Comparison of ENCODE assay signal across 1 cellular context in the genomic region with DNA sequence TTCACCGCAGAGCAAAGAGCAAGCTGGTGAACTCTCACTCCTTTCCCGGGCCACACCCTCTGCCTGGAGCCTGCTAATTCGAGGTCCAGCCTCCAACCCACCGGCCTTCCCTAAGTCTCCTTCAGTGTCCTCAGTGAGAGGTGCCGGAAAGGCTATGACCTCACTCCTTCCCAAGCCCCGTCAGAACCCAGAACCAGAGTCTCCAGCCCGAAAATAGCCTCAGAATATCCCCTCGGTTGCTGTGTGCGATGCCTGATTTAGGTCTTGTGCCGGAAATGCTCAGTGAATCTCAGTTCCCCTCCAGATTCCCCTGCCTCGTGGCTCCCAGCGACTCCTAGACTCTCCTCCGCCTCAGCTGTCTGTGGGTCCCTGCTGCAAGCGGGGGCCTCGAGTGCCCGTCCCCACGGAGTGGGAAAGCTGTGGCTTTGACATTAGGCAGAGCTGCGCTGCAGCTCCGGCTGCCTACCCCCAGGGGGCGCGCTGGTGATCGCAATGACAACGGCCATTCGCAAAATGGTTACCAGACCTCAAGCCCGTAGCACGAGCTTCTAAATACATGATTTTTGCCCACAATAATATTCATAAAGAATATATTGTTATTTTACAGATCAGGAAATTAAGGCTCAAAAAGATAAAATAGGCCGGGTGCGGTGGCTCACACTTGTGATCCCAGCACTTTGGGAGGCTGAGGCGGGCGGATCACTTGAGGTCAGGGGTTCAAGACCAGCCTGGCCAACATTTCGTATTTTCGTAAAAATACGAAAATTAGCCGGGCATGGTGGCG.
TF ChIP-seq lines count a peak whose summit lies in the region.

No MANE protein-coding gene starts in this region.

TF ChIP-seq in HepG2, 621 proteins besides CTCF, POLR2A, EP300 and RAD21 (continued from another document and continues in another):
- TF ChIP-seq, protein P1, sequence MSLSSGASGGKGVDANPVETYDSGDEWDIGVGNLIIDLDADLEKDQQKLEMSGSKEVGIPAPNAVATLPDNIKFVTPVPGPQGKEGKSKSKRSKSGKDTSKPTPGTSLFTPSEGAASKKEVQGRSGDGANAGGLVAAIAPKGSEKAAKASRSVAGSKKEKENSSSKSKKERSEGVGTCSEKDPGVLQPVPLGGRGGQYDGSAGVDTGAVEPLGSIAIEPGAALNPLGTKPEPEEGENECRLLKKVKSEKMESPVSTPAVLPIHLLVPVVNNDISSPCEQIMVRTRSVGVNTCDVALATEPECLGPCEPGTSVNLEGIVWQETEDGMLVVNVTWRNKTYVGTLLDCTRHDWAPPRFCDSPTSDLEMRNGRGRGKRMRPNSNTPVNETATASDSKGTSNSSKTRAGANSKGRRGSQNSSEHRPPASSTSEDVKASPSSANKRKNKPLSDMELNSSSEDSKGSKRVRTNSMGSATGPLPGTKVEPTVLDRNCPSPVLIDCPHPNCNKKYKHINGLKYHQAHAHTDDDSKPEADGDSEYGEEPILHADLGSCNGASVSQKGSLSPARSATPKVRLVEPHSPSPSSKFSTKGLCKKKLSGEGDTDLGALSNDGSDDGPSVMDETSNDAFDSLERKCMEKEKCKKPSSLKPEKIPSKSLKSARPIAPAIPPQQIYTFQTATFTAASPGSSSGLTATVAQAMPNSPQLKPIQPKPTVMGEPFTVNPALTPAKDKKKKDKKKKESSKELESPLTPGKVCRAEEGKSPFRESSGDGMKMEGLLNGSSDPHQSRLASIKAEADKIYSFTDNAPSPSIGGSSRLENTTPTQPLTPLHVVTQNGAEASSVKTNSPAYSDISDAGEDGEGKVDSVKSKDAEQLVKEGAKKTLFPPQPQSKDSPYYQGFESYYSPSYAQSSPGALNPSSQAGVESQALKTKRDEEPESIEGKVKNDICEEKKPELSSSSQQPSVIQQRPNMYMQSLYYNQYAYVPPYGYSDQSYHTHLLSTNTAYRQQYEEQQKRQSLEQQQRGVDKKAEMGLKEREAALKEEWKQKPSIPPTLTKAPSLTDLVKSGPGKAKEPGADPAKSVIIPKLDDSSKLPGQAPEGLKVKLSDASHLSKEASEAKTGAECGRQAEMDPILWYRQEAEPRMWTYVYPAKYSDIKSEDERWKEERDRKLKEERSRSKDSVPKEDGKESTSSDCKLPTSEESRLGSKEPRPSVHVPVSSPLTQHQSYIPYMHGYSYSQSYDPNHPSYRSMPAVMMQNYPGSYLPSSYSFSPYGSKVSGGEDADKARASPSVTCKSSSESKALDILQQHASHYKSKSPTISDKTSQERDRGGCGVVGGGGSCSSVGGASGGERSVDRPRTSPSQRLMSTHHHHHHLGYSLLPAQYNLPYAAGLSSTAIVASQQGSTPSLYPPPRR (CRISPR knock-in tag; IDR thresholded peaks at IDR 0.05; ENCODE audit: borderline replicate concordance) = no peak
- no peak for TF ChIP-seq TBL1XR1 (IDR thresholded peaks at IDR 0.05; ENCODE audit: borderline replicate concordance, low read length, partially characterized antibody)
- TF ChIP-seq SMYD3 (CRISPR knock-in tag; IDR thresholded peaks at IDR 0.05) = no peak
- TF ChIP-seq, protein P2, sequence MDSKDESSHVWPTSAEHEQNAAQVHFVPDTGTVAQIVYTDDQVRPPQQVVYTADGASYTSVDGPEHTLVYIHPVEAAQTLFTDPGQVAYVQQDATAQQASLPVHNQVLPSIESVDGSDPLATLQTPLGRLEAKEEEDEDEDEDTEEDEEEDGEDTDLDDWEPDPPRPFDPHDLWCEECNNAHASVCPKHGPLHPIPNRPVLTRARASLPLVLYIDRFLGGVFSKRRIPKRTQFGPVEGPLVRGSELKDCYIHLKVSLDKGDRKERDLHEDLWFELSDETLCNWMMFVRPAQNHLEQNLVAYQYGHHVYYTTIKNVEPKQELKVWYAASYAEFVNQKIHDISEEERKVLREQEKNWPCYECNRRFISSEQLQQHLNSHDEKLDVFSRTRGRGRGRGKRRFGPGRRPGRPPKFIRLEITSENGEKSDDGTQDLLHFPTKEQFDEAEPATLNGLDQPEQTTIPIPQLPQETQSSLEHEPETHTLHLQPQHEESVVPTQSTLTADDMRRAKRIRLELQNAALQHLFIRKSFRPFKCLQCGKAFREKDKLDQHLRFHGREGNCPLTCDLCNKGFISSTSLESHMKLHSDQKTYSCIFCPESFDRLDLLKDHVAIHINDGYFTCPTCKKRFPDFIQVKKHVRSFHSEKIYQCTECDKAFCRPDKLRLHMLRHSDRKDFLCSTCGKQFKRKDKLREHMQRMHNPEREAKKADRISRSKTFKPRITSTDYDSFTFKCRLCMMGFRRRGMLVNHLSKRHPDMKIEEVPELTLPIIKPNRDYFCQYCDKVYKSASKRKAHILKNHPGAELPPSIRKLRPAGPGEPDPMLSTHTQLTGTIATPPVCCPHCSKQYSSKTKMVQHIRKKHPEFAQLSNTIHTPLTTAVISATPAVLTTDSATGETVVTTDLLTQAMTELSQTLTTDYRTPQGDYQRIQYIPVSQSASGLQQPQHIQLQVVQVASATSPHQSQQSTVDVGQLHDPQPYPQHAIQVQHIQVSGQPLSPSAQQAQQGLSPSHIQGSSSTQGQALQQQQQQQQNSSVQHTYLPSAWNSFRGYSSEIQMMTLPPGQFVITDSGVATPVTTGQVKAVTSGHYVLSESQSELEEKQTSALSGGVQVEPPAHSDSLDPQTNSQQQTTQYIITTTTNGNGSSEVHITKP (CRISPR knock-in tag; IDR thresholded peaks at IDR 0.05; ENCODE audit: low read depth) = no peak
- TF ChIP-seq, protein P3, sequence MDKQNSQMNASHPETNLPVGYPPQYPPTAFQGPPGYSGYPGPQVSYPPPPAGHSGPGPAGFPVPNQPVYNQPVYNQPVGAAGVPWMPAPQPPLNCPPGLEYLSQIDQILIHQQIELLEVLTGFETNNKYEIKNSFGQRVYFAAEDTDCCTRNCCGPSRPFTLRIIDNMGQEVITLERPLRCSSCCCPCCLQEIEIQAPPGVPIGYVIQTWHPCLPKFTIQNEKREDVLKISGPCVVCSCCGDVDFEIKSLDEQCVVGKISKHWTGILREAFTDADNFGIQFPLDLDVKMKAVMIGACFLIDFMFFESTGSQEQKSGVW (CRISPR knock-in tag; IDR thresholded peaks at IDR 0.05; ENCODE audit: borderline replicate concordance) = no peak
- TF ChIP-seq SMC3 (IDR thresholded peaks at IDR 0.05; ENCODE audit: low read length) = peak; percentile 43; the same call in 1 of the 2 replicates
- TF ChIP-seq NR2F6 (IDR thresholded peaks at IDR 0.05) = no peak
- no peak; the same call in 1 of the 2 replicates for TF ChIP-seq NR2F6 (CRISPR knock-in tag; IDR thresholded peaks at IDR 0.05)
- TF ChIP-seq, protein P4, sequence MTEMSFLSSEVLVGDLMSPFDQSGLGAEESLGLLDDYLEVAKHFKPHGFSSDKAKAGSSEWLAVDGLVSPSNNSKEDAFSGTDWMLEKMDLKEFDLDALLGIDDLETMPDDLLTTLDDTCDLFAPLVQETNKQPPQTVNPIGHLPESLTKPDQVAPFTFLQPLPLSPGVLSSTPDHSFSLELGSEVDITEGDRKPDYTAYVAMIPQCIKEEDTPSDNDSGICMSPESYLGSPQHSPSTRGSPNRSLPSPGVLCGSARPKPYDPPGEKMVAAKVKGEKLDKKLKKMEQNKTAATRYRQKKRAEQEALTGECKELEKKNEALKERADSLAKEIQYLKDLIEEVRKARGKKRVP (CRISPR knock-in tag; IDR thresholded peaks at IDR 0.05) = no peak; a peak in 1 of 4 replicates
- no peak for TF ChIP-seq PRMT3 (CRISPR knock-in tag; IDR thresholded peaks at IDR 0.05; ENCODE audit: borderline replicate concordance, low read depth)
- no peak; the same call in 1 of the 2 replicates for TF ChIP-seq KLF9 (CRISPR knock-in tag; IDR thresholded peaks at IDR 0.05; ENCODE audit: low read depth)
- TF ChIP-seq, protein P5, sequence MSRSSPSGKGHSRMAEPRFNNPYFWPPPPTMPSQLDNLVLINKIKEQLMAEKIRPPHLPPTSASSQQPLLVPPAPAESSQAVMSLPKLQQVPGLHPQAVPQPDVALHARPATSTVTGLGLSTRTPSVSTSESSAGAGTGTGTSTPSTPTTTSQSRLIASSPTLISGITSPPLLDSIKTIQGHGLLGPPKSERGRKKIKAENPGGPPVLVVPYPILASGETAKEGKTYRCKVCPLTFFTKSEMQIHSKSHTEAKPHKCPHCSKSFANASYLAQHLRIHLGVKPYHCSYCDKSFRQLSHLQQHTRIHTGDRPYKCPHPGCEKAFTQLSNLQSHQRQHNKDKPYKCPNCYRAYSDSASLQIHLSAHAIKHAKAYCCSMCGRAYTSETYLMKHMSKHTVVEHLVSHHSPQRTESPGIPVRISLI (CRISPR knock-in tag; IDR thresholded peaks at IDR 0.05; ENCODE audit: borderline replicate concordance) = no peak
- TF ChIP-seq ZNF326 (CRISPR knock-in tag; IDR thresholded peaks at IDR 0.05; ENCODE audit: borderline replicate concordance) = no peak
- TF ChIP-seq SP4 (CRISPR knock-in tag; IDR thresholded peaks at IDR 0.05) = 0 out of 2 replicates have a peak, but pooled peaks have one; percentile 27
- TF ChIP-seq KDM2A (CRISPR knock-in tag; IDR thresholded peaks at IDR 0.05; ENCODE audit: borderline replicate concordance, low read depth) = peak; percentile 62; the same call in 1 of the 2 replicates
- TF ChIP-seq, protein P6, sequence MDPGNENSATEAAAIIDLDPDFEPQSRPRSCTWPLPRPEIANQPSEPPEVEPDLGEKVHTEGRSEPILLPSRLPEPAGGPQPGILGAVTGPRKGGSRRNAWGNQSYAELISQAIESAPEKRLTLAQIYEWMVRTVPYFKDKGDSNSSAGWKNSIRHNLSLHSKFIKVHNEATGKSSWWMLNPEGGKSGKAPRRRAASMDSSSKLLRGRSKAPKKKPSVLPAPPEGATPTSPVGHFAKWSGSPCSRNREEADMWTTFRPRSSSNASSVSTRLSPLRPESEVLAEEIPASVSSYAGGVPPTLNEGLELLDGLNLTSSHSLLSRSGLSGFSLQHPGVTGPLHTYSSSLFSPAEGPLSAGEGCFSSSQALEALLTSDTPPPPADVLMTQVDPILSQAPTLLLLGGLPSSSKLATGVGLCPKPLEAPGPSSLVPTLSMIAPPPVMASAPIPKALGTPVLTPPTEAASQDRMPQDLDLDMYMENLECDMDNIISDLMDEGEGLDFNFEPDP (CRISPR knock-in tag; conservative IDR thresholded peaks at IDR 0.05) = 0 out of 2 replicates have a peak, but pooled peaks have one; percentile 61
- TF ChIP-seq, protein P7, sequence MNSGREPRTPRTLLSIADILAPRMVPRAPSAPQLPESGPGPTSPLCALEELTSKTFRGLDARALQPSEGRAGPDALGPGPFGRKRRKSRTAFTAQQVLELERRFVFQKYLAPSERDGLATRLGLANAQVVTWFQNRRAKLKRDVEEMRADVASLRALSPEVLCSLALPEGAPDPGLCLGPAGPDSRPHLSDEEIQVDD (CRISPR knock-in tag; IDR thresholded peaks at IDR 0.05; ENCODE audit: borderline replicate concordance) = no peak
- TF ChIP-seq, protein P8, sequence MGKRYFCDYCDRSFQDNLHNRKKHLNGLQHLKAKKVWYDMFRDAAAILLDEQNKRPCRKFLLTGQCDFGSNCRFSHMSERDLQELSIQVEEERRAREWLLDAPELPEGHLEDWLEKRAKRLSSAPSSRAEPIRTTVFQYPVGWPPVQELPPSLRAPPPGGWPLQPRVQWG (CRISPR knock-in tag; IDR thresholded peaks at IDR 0.05; ENCODE audit: borderline replicate concordance, low read depth) = no peak
- TF ChIP-seq, protein P9, sequence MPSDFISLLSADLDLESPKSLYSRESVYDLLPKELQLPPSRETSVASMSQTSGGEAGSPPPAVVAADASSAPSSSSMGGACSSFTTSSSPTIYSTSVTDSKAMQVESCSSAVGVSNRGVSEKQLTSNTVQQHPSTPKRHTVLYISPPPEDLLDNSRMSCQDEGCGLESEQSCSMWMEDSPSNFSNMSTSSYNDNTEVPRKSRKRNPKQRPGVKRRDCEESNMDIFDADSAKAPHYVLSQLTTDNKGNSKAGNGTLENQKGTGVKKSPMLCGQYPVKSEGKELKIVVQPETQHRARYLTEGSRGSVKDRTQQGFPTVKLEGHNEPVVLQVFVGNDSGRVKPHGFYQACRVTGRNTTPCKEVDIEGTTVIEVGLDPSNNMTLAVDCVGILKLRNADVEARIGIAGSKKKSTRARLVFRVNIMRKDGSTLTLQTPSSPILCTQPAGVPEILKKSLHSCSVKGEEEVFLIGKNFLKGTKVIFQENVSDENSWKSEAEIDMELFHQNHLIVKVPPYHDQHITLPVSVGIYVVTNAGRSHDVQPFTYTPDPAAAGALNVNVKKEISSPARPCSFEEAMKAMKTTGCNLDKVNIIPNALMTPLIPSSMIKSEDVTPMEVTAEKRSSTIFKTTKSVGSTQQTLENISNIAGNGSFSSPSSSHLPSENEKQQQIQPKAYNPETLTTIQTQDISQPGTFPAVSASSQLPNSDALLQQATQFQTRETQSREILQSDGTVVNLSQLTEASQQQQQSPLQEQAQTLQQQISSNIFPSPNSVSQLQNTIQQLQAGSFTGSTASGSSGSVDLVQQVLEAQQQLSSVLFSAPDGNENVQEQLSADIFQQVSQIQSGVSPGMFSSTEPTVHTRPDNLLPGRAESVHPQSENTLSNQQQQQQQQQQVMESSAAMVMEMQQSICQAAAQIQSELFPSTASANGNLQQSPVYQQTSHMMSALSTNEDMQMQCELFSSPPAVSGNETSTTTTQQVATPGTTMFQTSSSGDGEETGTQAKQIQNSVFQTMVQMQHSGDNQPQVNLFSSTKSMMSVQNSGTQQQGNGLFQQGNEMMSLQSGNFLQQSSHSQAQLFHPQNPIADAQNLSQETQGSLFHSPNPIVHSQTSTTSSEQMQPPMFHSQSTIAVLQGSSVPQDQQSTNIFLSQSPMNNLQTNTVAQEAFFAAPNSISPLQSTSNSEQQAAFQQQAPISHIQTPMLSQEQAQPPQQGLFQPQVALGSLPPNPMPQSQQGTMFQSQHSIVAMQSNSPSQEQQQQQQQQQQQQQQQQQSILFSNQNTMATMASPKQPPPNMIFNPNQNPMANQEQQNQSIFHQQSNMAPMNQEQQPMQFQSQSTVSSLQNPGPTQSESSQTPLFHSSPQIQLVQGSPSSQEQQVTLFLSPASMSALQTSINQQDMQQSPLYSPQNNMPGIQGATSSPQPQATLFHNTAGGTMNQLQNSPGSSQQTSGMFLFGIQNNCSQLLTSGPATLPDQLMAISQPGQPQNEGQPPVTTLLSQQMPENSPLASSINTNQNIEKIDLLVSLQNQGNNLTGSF (CRISPR knock-in tag; IDR thresholded peaks at IDR 0.05) = no peak; the same call in 1 of the 2 replicates
- no peak for TF ChIP-seq NFRKB (IDR thresholded peaks at IDR 0.05)
- no peak for TF ChIP-seq SUZ12 (IDR thresholded peaks at IDR 0.05; ENCODE audit: low read depth, low read length)
- TF ChIP-seq ZNF75D (CRISPR knock-in tag; IDR thresholded peaks at IDR 0.05; ENCODE audit: borderline replicate concordance) = no peak
- TF ChIP-seq ZNF253 (CRISPR knock-in tag; IDR thresholded peaks at IDR 0.05; ENCODE audit: borderline replicate concordance) = no peak
- TF ChIP-seq NFYB (CRISPR knock-in tag; IDR thresholded peaks at IDR 0.05) = no peak
- TF ChIP-seq ZNF709 (CRISPR knock-in tag; IDR thresholded peaks at IDR 0.05) = peak; percentile 65; the same call in 1 of the 2 replicates
- no peak for TF ChIP-seq KDM1A (CRISPR knock-in tag; IDR thresholded peaks at IDR 0.05)
- TF ChIP-seq GZF1 (CRISPR knock-in tag; IDR thresholded peaks at IDR 0.05) = no peak
- TF ChIP-seq ZSCAN12 (CRISPR knock-in tag; IDR thresholded peaks at IDR 0.05) = no peak
